11 cellular contexts compared by ENCODE assay signal in genomic region chr10:75611081-75611971, GRCh38.
DNase-seq lines count a peak whose midpoint lies in the region; ATAC-seq and TF ChIP-seq lines count a peak whose summit lies in the region.
"Had no signal": no experiment of that assay in that cellular context is flagged by ENCODE, and none has a peak within 500 bp of the region (broad histone marks: within the 10 kb centered on the region; RNA-seq: fewer than 3 reads in every experiment).

No MANE protein-coding gene starts in this region.

- H3K4me3 Mint-ChIP-seq in naive thymus-derived CD8-positive, alpha-beta T cell: no peak overlapping the region
- H3K4me3 Mint-ChIP-seq: stimulated activated naive CD8-positive, alpha-beta T cell treated with anti-CD3 and anti-CD28 coated beads, Interleukin-15, amount 100 ng/mL, for 72 hours had no signal

- ATAC-seq in GM19452 (IDR thresholded peaks at IDR 0.05; ENCODE audit: unreplicated experiment) (peak; percentile 40), HG03520 (IDR thresholded peaks at IDR 0.05; ENCODE audit: unreplicated experiment) (peak; percentile 44)
- ATAC-seq in naive thymus-derived CD8-positive, alpha-beta T cell: no peak
- ATAC-seq: K562; stimulated activated naive CD8-positive, alpha-beta T cell treated with anti-CD3 and anti-CD28 coated beads, Interleukin-15, amount 100 ng/mL, for 72 hours had no signal

- no peaks in the 10 kb centered on the region for H3K9me3 Mint-ChIP-seq in naive thymus-derived CD8-positive, alpha-beta T cell
- H3K9me3 Mint-ChIP-seq: stimulated activated naive CD8-positive, alpha-beta T cell treated with anti-CD3 and anti-CD28 coated beads, Interleukin-15, amount 100 ng/mL, for 72 hours had no signal

- peaks cover 0 to 22% (median 11%) of the 10 kb centered on the region in 5 donors for H3K27me3 Mint-ChIP-seq in naive thymus-derived CD8-positive, alpha-beta T cell

- no peak for TF ChIP-seq CTCF in GM20000 (IDR thresholded peaks at IDR 0.05; ENCODE audit: extremely low read depth, missing control alignments)

- peaks cover 0 to 5% (median 0%) of the 10 kb centered on the region in 4 donors for H3K4me1 Mint-ChIP-seq in naive thymus-derived CD8-positive, alpha-beta T cell
- H3K4me1 Mint-ChIP-seq: stimulated activated naive CD8-positive, alpha-beta T cell treated with anti-CD3 and anti-CD28 coated beads, Interleukin-15, amount 100 ng/mL, for 72 hours had no signal

- POLR2A ChIA-PET in naive thymus-derived CD8-positive, alpha-beta T cell (lab: Charles Lee): no interaction called here

- DNase-seq in Ammon's horn (ENCODE audit: low spot score) (peak; percentile 20), germinal center (ENCODE audit: low spot score) (peak; percentile 20), NK-92 (lab: John Stamatoyannopoulos, UW; ENCODE audit: unreplicated experiment) (no peak), GM20000 (ENCODE audit: low spot score) (no peak)
- DNase-seq in naive thymus-derived CD8-positive, alpha-beta T cell: no peak
- no peak for DNase-seq in stimulated activated naive CD4-positive, alpha-beta T cell (lab: John Stamatoyannopoulos, UW)
- DNase-seq: retina; stimulated activated naive CD8-positive, alpha-beta T cell treated with anti-CD3 and anti-CD28 coated beads, Interleukin-15, amount 100 ng/mL, for 72 hours had no signal

- no peak overlapping the region for H3K27ac Mint-ChIP-seq in naive thymus-derived CD8-positive, alpha-beta T cell
- H3K27ac Mint-ChIP-seq: stimulated activated naive CD8-positive, alpha-beta T cell treated with anti-CD3 and anti-CD28 coated beads, Interleukin-15, amount 100 ng/mL, for 72 hours had no signal

- H3K36me3 Mint-ChIP-seq in naive thymus-derived CD8-positive, alpha-beta T cell: no peaks in the 10 kb centered on the region

Comparison
In these comparisons a context has a peak if more than half of its experiments do, and no peak if none do; other contexts are left out.
1. DNase-seq: peak in Ammon's horn (single experiment) and germinal center (single experiment); none in naive thymus-derived CD8-positive, alpha-beta T cell (0 of 10), NK-92 (single experiment), GM20000 (single experiment) and stimulated activated naive CD4-positive, alpha-beta T cell (0 of 6).
2. ATAC-seq: peak in GM19452 (single experiment) and HG03520 (single experiment); none in naive thymus-derived CD8-positive, alpha-beta T cell (0 of 2).